ENCODE assay signal across 1 cellular context in the genomic region with DNA sequence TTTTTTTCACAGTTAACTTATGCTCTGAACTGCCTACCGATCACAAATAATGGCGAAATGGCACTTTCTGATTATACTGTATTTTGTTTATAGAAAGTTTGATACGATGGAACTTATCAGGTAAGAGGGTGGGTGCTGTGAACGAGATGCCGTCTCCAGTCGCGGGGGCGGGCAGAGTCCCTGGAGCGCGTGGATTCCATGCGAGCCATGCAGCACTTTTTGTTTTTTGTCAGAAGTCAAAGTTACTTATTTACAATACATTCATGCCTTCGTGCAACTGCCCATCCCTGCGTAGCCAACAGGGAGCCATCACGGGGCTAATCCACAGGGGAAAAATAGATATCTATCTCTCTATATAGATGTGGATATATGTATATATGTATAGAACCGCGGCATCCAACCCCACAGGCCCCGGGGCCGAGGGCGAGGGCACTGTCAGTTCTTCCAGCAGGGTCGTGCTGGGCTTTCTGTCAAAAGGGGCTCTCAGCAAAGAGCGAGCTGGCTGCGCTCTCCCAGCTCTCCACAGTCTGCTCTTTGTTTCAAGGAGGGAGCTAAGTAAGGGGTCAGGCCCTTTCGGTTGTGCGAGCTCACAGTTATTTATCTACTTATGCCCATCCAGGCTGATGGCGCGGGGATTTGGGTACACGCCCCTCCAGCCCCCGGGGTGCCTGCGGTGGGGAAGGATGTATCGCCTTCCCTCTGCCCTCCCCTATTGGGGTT.
TF ChIP-seq lines count a peak whose summit lies in the region.

No MANE protein-coding gene starts in this region.

TF ChIP-seq in HepG2, 621 proteins besides CTCF, POLR2A, EP300 and RAD21 (continued from another document):
- TF ChIP-seq PBX2 (CRISPR knock-in tag; IDR thresholded peaks at IDR 0.05) = no peak
- TF ChIP-seq, protein P1, sequence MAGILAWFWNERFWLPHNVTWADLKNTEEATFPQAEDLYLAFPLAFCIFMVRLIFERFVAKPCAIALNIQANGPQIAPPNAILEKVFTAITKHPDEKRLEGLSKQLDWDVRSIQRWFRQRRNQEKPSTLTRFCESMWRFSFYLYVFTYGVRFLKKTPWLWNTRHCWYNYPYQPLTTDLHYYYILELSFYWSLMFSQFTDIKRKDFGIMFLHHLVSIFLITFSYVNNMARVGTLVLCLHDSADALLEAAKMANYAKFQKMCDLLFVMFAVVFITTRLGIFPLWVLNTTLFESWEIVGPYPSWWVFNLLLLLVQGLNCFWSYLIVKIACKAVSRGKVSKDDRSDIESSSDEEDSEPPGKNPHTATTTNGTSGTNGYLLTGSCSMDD (CRISPR knock-in tag; IDR thresholded peaks at IDR 0.05) = no peak
- TF ChIP-seq ZNF563 (CRISPR knock-in tag; IDR thresholded peaks at IDR 0.05) = no peak
TF ChIP-seq in HepG2: peak in this region for 0.
